Comparison of ENCODE assay signal across 8 cellular contexts in genomic region chr10:1048732-1049424, GRCh38. TPM values are rescaled to one million over a fixed set of nuclear protein-coding genes. Genes with fewer than 3 reads are reported as not detected.
A peak's percentile ranks its signal among the peaks of the same experiment; 100 is the strongest.
DNase-seq lines count a peak whose midpoint lies in the region; ATAC-seq, FAIRE-seq and TF ChIP-seq lines count a peak whose summit lies in the region.

TSS of gene IDI1 (minus strand) at chr10:1049119. CDS start at chr10:1049003, 116 bp downstream.

- ATAC-seq in stimulated activated naive CD8-positive, alpha-beta T cell treated with anti-CD3 and anti-CD28 coated beads, Interleukin-15, Interleukin-2, amounts not matched to agents 100 U/mL and 50 U/mL, for 24 hours = peak; percentile 90

- H4K20me1 ChIP-seq in MM.1S (ENCODE audit: insufficient read depth, low read length) = no peaks in the 10 kb centered on the region

- H3K79me2 ChIP-seq in MM.1S (ENCODE audit: low read length) = peaks cover 74% of the 10 kb centered on the region

- no peaks in the 10 kb centered on the region for H3K36me3 ChIP-seq in MM.1S (replicated peaks; ENCODE audit: insufficient read depth, low read length)

- peak within 1 kb of the TSS; percentile 99 for H3K4me3 ChIP-seq in MM.1S (ENCODE audit: low read length)
- peak within 1 kb of the TSS; percentile 99 for H3K4me3 ChIP-seq in fibroblast of the aortic adventitia (ENCODE audit: low read depth, low read length)

- peak within 1 kb of the TSS; percentile 97 for H3K9ac ChIP-seq in MM.1S (ENCODE audit: low read length)

- H3F3A ChIP-seq in MM.1S (ENCODE audit: insufficient read depth, low read length) = peaks cover 31% of the 10 kb centered on the region

- H3K4me2 ChIP-seq in MM.1S (ENCODE audit: low read depth, low read length) = peak within 1 kb of the TSS; percentile 82

- no peaks in the 10 kb centered on the region for H3K9me3 ChIP-seq in MM.1S (replicated peaks; ENCODE audit: insufficient read depth, low read length)

- DNase-seq in HCEC 1CT (peak; percentile 99), MM.1S (peak; percentile 97), SHP77 treated with DMSO at 0.1 percent for 48 hours (lab: John Stamatoyannopoulos, UW) (peak; percentile 97), fibroblast of the aortic adventitia (ENCODE audit: low read depth) (peak; percentile 99)
- DNase-seq in activated effector memory CD4-positive, alpha-beta T cell treated with anti-CD3 and anti-CD28 coated beads, Interleukin-2, amount 50 U/mL, for 16 hours = peak; percentile 99
- peak; percentile 97 for DNase-seq in stimulated activated naive CD8-positive, alpha-beta T cell treated with anti-CD3 and anti-CD28 coated beads, Interleukin-15, Interleukin-2, amounts not matched to agents 100 U/mL and 50 U/mL, for 24 hours

- peaks cover 31% of the 10 kb centered on the region; the same call in 1 of the 2 replicates for H3K4me1 ChIP-seq in MM.1S (ENCODE audit: low read length)

- H3K27me3 Mint-ChIP-seq in nephron (ENCODE audit: low read depth) = no peaks in the 10 kb centered on the region

- H3K27ac Mint-ChIP-seq in nephron = peak within 1 kb of the TSS; percentile 91 to 99 (median 99)

- H3K4me3 Mint-ChIP-seq in nephron = peak within 1 kb of the TSS; percentile 89 to 92 (median 91)

- H3K27me3 ChIP-seq in MM.1S (replicated peaks; ENCODE audit: insufficient read depth, low read length) = no peaks in the 10 kb centered on the region

- no peaks in the 10 kb centered on the region for H3K9me2 ChIP-seq in MM.1S (replicated peaks; ENCODE audit: insufficient read depth, low read length)

- TF ChIP-seq CTCF in MM.1S (IDR thresholded peaks at IDR 0.05; ENCODE audit: low read length) (no peak), fibroblast of the aortic adventitia (IDR thresholded peaks at IDR 0.05; ENCODE audit: insufficient read depth, low read length) (no peak), nephron (IDR thresholded peaks at IDR 0.05; ENCODE audit: unreplicated experiment in 3 of 3) (no peak)

- H3K4me1 Mint-ChIP-seq in nephron = peaks cover 53% of the 10 kb centered on the region

- no peaks in the 10 kb centered on the region for H3K9me3 Mint-ChIP-seq in nephron

- H2AFZ ChIP-seq in MM.1S (ENCODE audit: low read length) = peak within 1 kb of the TSS; percentile 39; the same call in 1 of the 2 replicates

- H3K27ac ChIP-seq in MM.1S (ENCODE audit: low read length) = peak within 1 kb of the TSS; percentile 99

- peak; percentile 93 for FAIRE-seq in G401.6 (lab: Jason Lieb, UNC)

- peaks cover 44% of the 10 kb centered on the region for H3K36me3 Mint-ChIP-seq in nephron (ENCODE audit: low read depth)

RNA-seq across cellular contexts. Expression of gene IDI1, which starts in this region (rescaled TPM):
- 48.1 and 67.4 TPM in 2 replicates for total RNA-seq in fibroblast of the aortic adventitia (ENCODE audit: low replicate concordance)

Comparison
In these comparisons a context has a peak if more than half of its experiments do, and no peak if none do; other contexts are left out.
1. Peak in every context shown above with its lines: DNase-seq, ATAC-seq, H3K4me3 ChIP-seq and H3K27ac ChIP-seq.